ENCODE assay signal across 1 cellular context in the genomic region with DNA sequence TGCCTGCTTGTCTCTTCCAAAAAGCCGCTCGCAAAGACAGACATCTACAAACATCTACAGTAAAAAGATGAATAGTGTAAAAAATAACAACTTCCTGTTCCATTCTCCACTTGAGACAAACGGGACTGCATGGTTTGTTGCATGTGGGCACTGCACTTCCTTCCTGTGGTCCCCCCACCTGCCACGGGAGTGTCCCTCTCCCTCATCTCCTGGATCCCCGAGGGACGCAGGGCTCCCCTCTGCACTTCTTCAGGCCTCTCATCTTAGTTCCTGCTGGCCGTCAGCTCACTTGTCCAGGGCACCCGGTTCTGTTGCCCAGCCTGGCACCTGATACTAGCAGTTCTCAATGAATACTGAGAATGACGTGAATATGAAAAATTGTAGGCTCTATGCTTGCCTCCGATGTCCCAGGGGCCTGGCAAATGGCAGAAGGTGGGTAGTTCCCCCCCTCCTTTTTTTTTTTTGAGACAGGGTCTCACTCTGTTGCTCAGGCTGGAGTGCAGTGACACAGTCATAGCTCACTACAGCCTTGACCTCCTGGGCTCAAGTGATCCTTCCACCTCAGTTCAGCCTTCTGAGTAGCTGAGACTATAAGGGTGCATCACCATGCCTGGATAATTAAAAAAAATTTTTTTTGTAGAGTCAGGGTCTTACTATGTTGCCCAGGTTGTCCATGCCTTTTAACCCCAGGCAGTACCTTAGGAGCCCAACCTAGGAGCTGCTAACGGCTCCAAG.
TF ChIP-seq lines count a peak whose summit lies in the region.

No MANE protein-coding gene starts in this region.

TF ChIP-seq in GM12878, 131 proteins besides CTCF, POLR2A, EP300 and RAD21 (continued from another document):
- TF ChIP-seq POLR2AphosphoS2 (IDR thresholded peaks at IDR 0.05; ENCODE audit: low read depth, low read length) (no peak), ESRRA (IDR thresholded peaks at IDR 0.05; ENCODE audit: low read length) (no peak), ZNF622 (IDR thresholded peaks at IDR 0.05) (no peak), HDGF (IDR thresholded peaks at IDR 0.05) (no peak), NFXL1 (IDR thresholded peaks at IDR 0.05; ENCODE audit: borderline replicate concordance) (no peak), JUNB (IDR thresholded peaks at IDR 0.05) (no peak), IKZF1 (conservative IDR thresholded peaks at IDR 0.05) (peak; percentile 71), FOS (IDR thresholded peaks at IDR 0.05; ENCODE audit: borderline replicate concordance, extremely low read depth, insufficient read length) (no peak), HDAC6 (IDR thresholded peaks at IDR 0.05; ENCODE audit: unreplicated experiment) (no peak), SREBF1 (IDR thresholded peaks at IDR 0.05; ENCODE audit: low read length) (no peak), ZNF384 (IDR thresholded peaks at IDR 0.05; ENCODE audit: borderline replicate concordance, low read depth, low read length) (no peak), KAT2A (conservative IDR thresholded peaks at IDR 0.05; ENCODE audit: control insufficient read depth, low read depth, low read length) (no peak), TCF7 (IDR thresholded peaks at IDR 0.05; ENCODE audit: borderline replicate concordance) (0 out of 2 replicates have a peak, but pooled peaks have one; percentile 49), SMAD1 (IDR thresholded peaks at IDR 0.05; ENCODE audit: low read depth, partially characterized antibody) (no peak), CBFB (IDR thresholded peaks at IDR 0.05; ENCODE audit: low read depth) (no peak), SIX5 (IDR thresholded peaks at IDR 0.05; ENCODE audit: low read depth, low read length, severe bottlenecking) (no peak), DPF2 (IDR thresholded peaks at IDR 0.05) (0 out of 2 replicates have a peak, but pooled peaks have one; percentile 55), SMAD5 (IDR thresholded peaks at IDR 0.05; ENCODE audit: low read depth) (no peak), SMARCA5 (IDR thresholded peaks at IDR 0.05) (no peak), TAF1 (IDR thresholded peaks at IDR 0.05; ENCODE audit: borderline replicate concordance, low read depth, low read length) (no peak), MEF2A (IDR thresholded peaks at IDR 0.05; ENCODE audit: insufficient read depth, low read depth, low read length) (no peak), CEBPB (IDR thresholded peaks at IDR 0.05; ENCODE audit: borderline replicate concordance in 1 of 2, low read depth in 2 of 2, low read length in 2 of 2) (no peak), CBX3 (IDR thresholded peaks at IDR 0.05; ENCODE audit: borderline replicate concordance, low read depth) (no peak), TCF3 (IDR thresholded peaks at IDR 0.05; ENCODE audit: borderline replicate concordance, insufficient read depth, low read depth, low read length) (no peak)
- TF ChIP-seq, protein P1, sequence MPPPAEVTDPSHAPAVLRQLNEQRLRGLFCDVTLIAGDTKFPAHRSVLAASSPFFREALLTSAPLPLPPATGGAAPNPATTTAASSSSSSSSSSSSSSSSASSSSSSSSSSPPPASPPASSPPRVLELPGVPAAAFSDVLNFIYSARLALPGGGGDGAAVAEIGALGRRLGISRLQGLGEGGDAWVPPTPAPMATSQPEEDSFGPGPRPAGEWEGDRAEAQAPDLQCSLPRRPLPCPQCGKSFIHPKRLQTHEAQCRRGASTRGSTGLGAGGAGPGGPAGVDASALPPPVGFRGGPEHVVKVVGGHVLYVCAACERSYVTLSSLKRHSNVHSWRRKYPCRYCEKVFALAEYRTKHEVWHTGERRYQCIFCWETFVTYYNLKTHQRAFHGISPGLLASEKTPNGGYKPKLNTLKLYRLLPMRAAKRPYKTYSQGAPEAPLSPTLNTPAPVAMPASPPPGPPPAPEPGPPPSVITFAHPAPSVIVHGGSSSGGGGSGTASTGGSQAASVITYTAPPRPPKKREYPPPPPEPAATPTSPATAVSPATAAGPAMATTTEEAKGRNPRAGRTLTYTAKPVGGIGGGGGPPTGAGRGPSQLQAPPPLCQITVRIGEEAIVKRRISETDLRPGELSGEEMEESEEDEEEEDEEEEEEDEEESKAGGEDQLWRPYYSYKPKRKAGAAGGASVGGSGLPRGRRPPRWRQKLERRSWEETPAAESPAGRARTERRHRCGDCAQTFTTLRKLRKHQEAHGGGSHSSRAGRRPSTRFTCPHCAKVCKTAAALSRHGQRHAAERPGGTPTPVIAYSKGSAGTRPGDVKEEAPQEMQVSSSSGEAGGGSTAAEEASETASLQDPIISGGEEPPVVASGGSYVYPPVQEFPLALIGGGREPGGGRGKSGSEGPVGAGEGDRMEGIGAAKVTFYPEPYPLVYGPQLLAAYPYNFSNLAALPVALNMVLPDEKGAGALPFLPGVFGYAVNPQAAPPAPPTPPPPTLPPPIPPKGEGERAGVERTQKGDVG (CRISPR knock-in tag; IDR thresholded peaks at IDR 0.05): no peak
- TF ChIP-seq, protein P2, sequence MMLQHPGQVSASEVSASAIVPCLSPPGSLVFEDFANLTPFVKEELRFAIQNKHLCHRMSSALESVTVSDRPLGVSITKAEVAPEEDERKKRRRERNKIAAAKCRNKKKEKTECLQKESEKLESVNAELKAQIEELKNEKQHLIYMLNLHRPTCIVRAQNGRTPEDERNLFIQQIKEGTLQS (IDR thresholded peaks at IDR 0.05; ENCODE audit: borderline replicate concordance, extremely low read depth, low read depth, low read length): no peak
- TF ChIP-seq, protein P3, sequence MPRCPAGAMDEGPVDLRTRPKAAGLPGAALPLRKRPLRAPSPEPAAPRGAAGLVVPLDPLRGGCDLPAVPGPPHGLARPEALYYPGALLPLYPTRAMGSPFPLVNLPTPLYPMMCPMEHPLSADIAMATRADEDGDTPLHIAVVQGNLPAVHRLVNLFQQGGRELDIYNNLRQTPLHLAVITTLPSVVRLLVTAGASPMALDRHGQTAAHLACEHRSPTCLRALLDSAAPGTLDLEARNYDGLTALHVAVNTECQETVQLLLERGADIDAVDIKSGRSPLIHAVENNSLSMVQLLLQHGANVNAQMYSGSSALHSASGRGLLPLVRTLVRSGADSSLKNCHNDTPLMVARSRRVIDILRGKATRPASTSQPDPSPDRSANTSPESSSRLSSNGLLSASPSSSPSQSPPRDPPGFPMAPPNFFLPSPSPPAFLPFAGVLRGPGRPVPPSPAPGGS (IDR thresholded peaks at IDR 0.05; ENCODE audit: borderline replicate concordance, insufficient read depth, low read depth, low read length, poor library complexity, severe bottlenecking): peak; percentile 28
- TF ChIP-seq, protein P4, sequence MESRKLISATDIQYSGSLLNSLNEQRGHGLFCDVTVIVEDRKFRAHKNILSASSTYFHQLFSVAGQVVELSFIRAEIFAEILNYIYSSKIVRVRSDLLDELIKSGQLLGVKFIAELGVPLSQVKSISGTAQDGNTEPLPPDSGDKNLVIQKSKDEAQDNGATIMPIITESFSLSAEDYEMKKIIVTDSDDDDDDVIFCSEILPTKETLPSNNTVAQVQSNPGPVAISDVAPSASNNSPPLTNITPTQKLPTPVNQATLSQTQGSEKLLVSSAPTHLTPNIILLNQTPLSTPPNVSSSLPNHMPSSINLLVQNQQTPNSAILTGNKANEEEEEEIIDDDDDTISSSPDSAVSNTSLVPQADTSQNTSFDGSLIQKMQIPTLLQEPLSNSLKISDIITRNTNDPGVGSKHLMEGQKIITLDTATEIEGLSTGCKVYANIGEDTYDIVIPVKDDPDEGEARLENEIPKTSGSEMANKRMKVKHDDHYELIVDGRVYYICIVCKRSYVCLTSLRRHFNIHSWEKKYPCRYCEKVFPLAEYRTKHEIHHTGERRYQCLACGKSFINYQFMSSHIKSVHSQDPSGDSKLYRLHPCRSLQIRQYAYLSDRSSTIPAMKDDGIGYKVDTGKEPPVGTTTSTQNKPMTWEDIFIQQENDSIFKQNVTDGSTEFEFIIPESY (IDR thresholded peaks at IDR 0.05): no peak
- TF ChIP-seq, protein P5, sequence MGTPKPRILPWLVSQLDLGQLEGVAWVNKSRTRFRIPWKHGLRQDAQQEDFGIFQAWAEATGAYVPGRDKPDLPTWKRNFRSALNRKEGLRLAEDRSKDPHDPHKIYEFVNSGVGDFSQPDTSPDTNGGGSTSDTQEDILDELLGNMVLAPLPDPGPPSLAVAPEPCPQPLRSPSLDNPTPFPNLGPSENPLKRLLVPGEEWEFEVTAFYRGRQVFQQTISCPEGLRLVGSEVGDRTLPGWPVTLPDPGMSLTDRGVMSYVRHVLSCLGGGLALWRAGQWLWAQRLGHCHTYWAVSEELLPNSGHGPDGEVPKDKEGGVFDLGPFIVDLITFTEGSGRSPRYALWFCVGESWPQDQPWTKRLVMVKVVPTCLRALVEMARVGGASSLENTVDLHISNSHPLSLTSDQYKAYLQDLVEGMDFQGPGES (IDR thresholded peaks at IDR 0.05): no peak
